Comparison of ENCODE assay signal across 8 cellular contexts in the genomic region with DNA sequence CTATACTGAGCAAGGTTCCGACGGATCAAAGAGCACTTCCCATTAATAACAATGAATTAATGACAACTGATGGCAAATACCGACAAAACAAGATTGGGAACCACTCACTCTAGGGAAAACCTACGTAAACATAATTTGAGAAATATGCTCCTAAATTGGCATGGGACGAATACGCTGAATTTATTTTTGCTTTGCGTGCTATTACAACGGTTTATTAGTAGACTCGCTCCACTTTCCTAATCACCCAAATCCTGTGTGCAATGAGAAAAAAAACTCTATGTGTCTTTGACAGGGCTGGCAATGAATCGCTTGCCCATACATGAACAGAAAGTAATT. TPM values are rescaled to one million over a fixed set of nuclear protein-coding genes. Genes with fewer than 3 reads are reported as not detected.
DNase-seq lines count a peak whose midpoint lies in the region; ATAC-seq, FAIRE-seq and TF ChIP-seq lines count a peak whose summit lies in the region.

No MANE protein-coding gene starts in this region.

- no peak for DNase-seq in T-helper 2 cell treated with Interferon-gamma antibody and Interleukin-4, amounts not matched to agents 5 μg/mL and 100 μg/mL, for 36 hours (ENCODE audit: low spot score)
- DNase-seq in T-helper 2 cell: no peak
- DNase-seq in activated naive CD8-positive, alpha-beta T cell treated with anti-CD3 and anti-CD28 coated beads, Interleukin-2, amount 10 ng/mL, durations not matched to agents 7 days and 5 days: no peak
- no peak for DNase-seq in keratinocyte (ENCODE audit: low read depth, low spot score)
- peak; percentile 51 for DNase-seq in superior temporal gyrus (ENCODE audit: extremely low spot score)
- no peak for DNase-seq in nucleus accumbens (lab: John Stamatoyannopoulos, UW)
- no peak for DNase-seq in SW480 (ENCODE audit: low spot score)

- H3K9ac ChIP-seq in keratinocyte (ENCODE audit: control insufficient read depth, extremely low read depth, insufficient read depth, low read length): peak overlapping the region; percentile 88

- no peak for TF ChIP-seq CTCF in keratinocyte (optimal IDR thresholded peaks at IDR 0.05 in 1 of 3, IDR thresholded peaks at IDR 0.05 in 1 of 3, conservative IDR thresholded peaks at IDR 0.05 in 1 of 3; ENCODE audit: extremely low read depth in 1 of 3, insufficient read depth in 2 of 3, low read length in 3 of 3)

- POLR2A ChIA-PET in activated naive CD8-positive, alpha-beta T cell treated with anti-CD3 and anti-CD28 coated beads, Interleukin-2, amount 10 ng/mL, durations not matched to agents 7 days and 5 days (lab: Charles Lee): interaction anchor here (0.6 to 2.2 kb wide), 5 partner anchors 11 to 212 kb away, joined by 3 to 20 read pairs (median 4); a partner anchor contains a TSS

- peak overlapping the region; percentile 100 for H2AFZ ChIP-seq in keratinocyte (ENCODE audit: control insufficient read depth, low read length)

- dilution Hi-C loops in keratinocyte (cut with MboI; ENCODE audit: extremely low pct_ligation_motif_present, low sequenced_read_pairs): no loop called here

- H3K9me3 Mint-ChIP-seq in T-helper 2 cell treated with Interferon-gamma antibody and Interleukin-4, amounts not matched to agents 5 μg/mL and 100 μg/mL, for 36 hours: peaks cover 5% of the 10 kb centered on the region
- no peaks in the 10 kb centered on the region for H3K9me3 Mint-ChIP-seq in activated naive CD8-positive, alpha-beta T cell treated with anti-CD3 and anti-CD28 coated beads, Interleukin-2, amount 10 ng/mL, durations not matched to agents 7 days and 5 days

- H3K4me2 ChIP-seq in keratinocyte (ENCODE audit: control insufficient read depth, extremely low read depth, insufficient read depth, low read depth, low read length): peak overlapping the region; percentile 98

- H3K27me3 ChIP-seq in keratinocyte (ENCODE audit: control insufficient read depth, extremely low read depth, insufficient read depth, low read length): no peaks in the 10 kb centered on the region

- H3K27ac ChIP-seq in keratinocyte (ENCODE audit: control insufficient read depth, insufficient read depth, low read length): peak overlapping the region; percentile 69

- H3K79me2 ChIP-seq in keratinocyte (ENCODE audit: control insufficient read depth, insufficient read depth, low read length): peaks cover 9% of the 10 kb centered on the region

- no peaks in the 10 kb centered on the region for H3K27me3 Mint-ChIP-seq in T-helper 2 cell treated with Interferon-gamma antibody and Interleukin-4, amounts not matched to agents 5 μg/mL and 100 μg/mL, for 36 hours (ENCODE audit: low read depth)
- peaks cover 2% of the 10 kb centered on the region for H3K27me3 Mint-ChIP-seq in activated naive CD8-positive, alpha-beta T cell treated with anti-CD3 and anti-CD28 coated beads, Interleukin-2, amount 10 ng/mL, durations not matched to agents 7 days and 5 days

- H3K36me3 ChIP-seq in keratinocyte (ENCODE audit: control insufficient read depth in 2 of 2, extremely low read depth in 1 of 2, insufficient read depth in 2 of 2, low read length in 2 of 2): no peaks in the 10 kb centered on the region

- peak overlapping the region; percentile 92 to 100 (median 96) for H3K4me3 ChIP-seq in keratinocyte (ENCODE audit: control insufficient read depth in 2 of 3, extremely low read depth in 1 of 3, insufficient read depth in 2 of 3, low read depth in 1 of 3, low read length in 3 of 3)

- H3K27ac Mint-ChIP-seq in T-helper 2 cell treated with Interferon-gamma antibody and Interleukin-4, amounts not matched to agents 5 μg/mL and 100 μg/mL, for 36 hours: peak overlapping the region; percentile 71
- peak overlapping the region; percentile 64 for H3K27ac Mint-ChIP-seq in activated naive CD8-positive, alpha-beta T cell treated with anti-CD3 and anti-CD28 coated beads, Interleukin-2, amount 10 ng/mL, durations not matched to agents 7 days and 5 days

- H4K20me1 ChIP-seq in keratinocyte (ENCODE audit: control insufficient read depth, extremely low read depth, insufficient read depth, low read length): no peaks in the 10 kb centered on the region

- FAIRE-seq in keratinocyte (lab: Jason Lieb, UNC): no peak

- no peaks in the 10 kb centered on the region for H3K9me1 ChIP-seq in keratinocyte (ENCODE audit: control insufficient read depth, extremely low read depth, insufficient read depth, low read length)

- no peak for ATAC-seq in activated naive CD8-positive, alpha-beta T cell treated with anti-CD3 and anti-CD28 coated beads, Interleukin-2, amount 10 ng/mL, durations not matched to agents 7 days and 5 days (ENCODE audit: low read depth)
- ATAC-seq in HG03139 (IDR thresholded peaks at IDR 0.05; ENCODE audit: unreplicated experiment): no peak

- peaks cover 16% of the 10 kb centered on the region for H3K4me1 ChIP-seq in keratinocyte (ENCODE audit: control insufficient read depth, extremely low read depth, insufficient read depth, low read length)

- H3K9me3 ChIP-seq in keratinocyte (ENCODE audit: control insufficient read depth, low read depth, low read length): no peaks in the 10 kb centered on the region

- peaks cover 29% of the 10 kb centered on the region for H3K4me1 Mint-ChIP-seq in T-helper 2 cell treated with Interferon-gamma antibody and Interleukin-4, amounts not matched to agents 5 μg/mL and 100 μg/mL, for 36 hours (ENCODE audit: low read depth)
- peaks cover 27% of the 10 kb centered on the region for H3K4me1 Mint-ChIP-seq in activated naive CD8-positive, alpha-beta T cell treated with anti-CD3 and anti-CD28 coated beads, Interleukin-2, amount 10 ng/mL, durations not matched to agents 7 days and 5 days

- H3K4me3 Mint-ChIP-seq in T-helper 2 cell treated with Interferon-gamma antibody and Interleukin-4, amounts not matched to agents 5 μg/mL and 100 μg/mL, for 36 hours: peak overlapping the region; percentile 95
- peak overlapping the region; percentile 95 for H3K4me3 Mint-ChIP-seq in activated naive CD8-positive, alpha-beta T cell treated with anti-CD3 and anti-CD28 coated beads, Interleukin-2, amount 10 ng/mL, durations not matched to agents 7 days and 5 days

- peaks cover 20% of the 10 kb centered on the region for H3K36me3 Mint-ChIP-seq in T-helper 2 cell treated with Interferon-gamma antibody and Interleukin-4, amounts not matched to agents 5 μg/mL and 100 μg/mL, for 36 hours (ENCODE audit: low read depth)
- peaks cover 17% of the 10 kb centered on the region for H3K36me3 Mint-ChIP-seq in activated naive CD8-positive, alpha-beta T cell treated with anti-CD3 and anti-CD28 coated beads, Interleukin-2, amount 10 ng/mL, durations not matched to agents 7 days and 5 days

RNA-seq across cellular contexts. Expression of a gene that starts 0.5 kb away (rescaled TPM):
- 10 to 100 TPM; 25.1 to 27.5 TPM for total RNA-seq in activated naive CD8-positive, alpha-beta T cell treated with anti-CD3 and anti-CD28 coated beads, Interleukin-2, amount 10 ng/mL, durations not matched to agents 7 days and 5 days
- polyA plus RNA-seq in keratinocyte: 19.3 to 27.7 TPM (median 24.1 TPM) in 3 replicates
- polyA plus RNA-seq in keratinocyte (2011; ENCODE audit: low read depth): 4.9 TPM
- 12.9 and 20.7 TPM in 2 replicates for polyA plus RNA-seq in keratinocyte (2011; cell fraction: cytosol; rRNA removed)
- polyA plus RNA-seq in keratinocyte (2011; cell fraction: nucleus; rRNA removed): 26.7 and 28.8 TPM in 2 replicates
- polyA plus RNA-seq in keratinocyte (2012; ENCODE audit: low replicate concordance): 7.9 and 11.2 TPM in 2 replicates
- 7.7 to 25.8 TPM (median 22.1 TPM) in 3 replicates for polyA minus RNA-seq in keratinocyte
- polyA minus RNA-seq in keratinocyte (2011; cell fraction: cytosol; rRNA and poly(A)+ RNA removed): 11.9 TPM
- polyA minus RNA-seq in keratinocyte (2011; cell fraction: nucleus; rRNA and poly(A)+ RNA removed): 16.7 and 25.5 TPM in 2 replicates

RNA-seq across cellular contexts. Expression of a gene that starts 27.7 kb away (rescaled TPM):
- total RNA-seq in activated naive CD8-positive, alpha-beta T cell treated with anti-CD3 and anti-CD28 coated beads, Interleukin-2, amount 10 ng/mL, durations not matched to agents 7 days and 5 days: 10 to 100 TPM; 52.5 to 54.5 TPM
- 40.8 to 91.2 TPM (median 44.9 TPM) in 3 replicates for polyA plus RNA-seq in keratinocyte
- polyA plus RNA-seq in keratinocyte (2011; ENCODE audit: low read depth): 51.2 TPM
- polyA plus RNA-seq in keratinocyte (2011; cell fraction: cytosol; rRNA removed): 35.9 and 70.6 TPM in 2 replicates
- 37.0 and 53.0 TPM in 2 replicates for polyA plus RNA-seq in keratinocyte (2011; cell fraction: nucleus; rRNA removed)
- 31.4 and 45.8 TPM in 2 replicates for polyA plus RNA-seq in keratinocyte (2012; ENCODE audit: low replicate concordance)
- 4.8 to 39.7 TPM (median 15.5 TPM) in 3 replicates for polyA minus RNA-seq in keratinocyte
- 15.3 TPM for polyA minus RNA-seq in keratinocyte (2011; cell fraction: cytosol; rRNA and poly(A)+ RNA removed)
- polyA minus RNA-seq in keratinocyte (2011; cell fraction: nucleus; rRNA and poly(A)+ RNA removed): 9.8 and 19.2 TPM in 2 replicates
